ENCODE assay signal across 21 cellular contexts in the genomic region with DNA sequence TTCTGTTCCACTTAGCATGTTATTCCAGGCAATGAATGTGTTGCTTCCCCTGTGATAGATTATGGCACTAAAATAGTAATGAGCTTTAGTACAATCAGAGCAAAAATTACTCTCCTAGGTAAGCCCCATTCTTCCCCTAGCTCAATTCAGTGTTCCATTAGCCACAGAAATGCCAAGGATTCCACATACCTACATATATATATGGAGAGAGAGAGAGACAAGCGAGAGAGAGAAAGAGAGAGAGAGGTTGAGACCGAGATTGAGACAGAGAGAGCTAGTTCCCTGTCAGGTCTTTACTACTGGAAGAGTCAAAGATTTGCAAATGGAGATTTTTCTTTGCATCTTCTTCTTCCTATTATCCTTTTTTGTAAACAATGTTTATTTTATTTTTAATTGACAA. TPM values are rescaled to one million over a fixed set of nuclear protein-coding genes. Genes with fewer than 3 reads are reported as not detected.
"Had no signal": no experiment of that assay in that cellular context is flagged by ENCODE, and none has a peak within 500 bp of the region (broad histone marks: within the 10 kb centered on the region; RNA-seq: fewer than 3 reads in every experiment).

No MANE protein-coding gene starts in this region.

- ATAC-seq: Panc1, PC-3 had no signal

- H3K9me3 ChIP-seq: SK-N-SH had no signal

- H3K27ac ChIP-seq: HL-60, RWPE1 had no signal

- DNase-seq: KBM-7, MV-4-11, NCI-H1048, NCI-H1105, NCI-H1417, NCI-H1436 treated with DMSO at 0.1 percent for 48 hours, NCI-H1694, NCI-H187 treated with DMSO at 0.1 percent for 48 hours, NCI-H2029 treated with DMSO at 0.1 percent for 48 hours, NCI-H2227 treated with DMSO at 0.1 percent for 48 hours, NCI-H524, NCI-H526 treated with DMSO at 0.1 percent for 48 hours, NCI-H748 treated with DMSO at 0.1 percent for 48 hours, PC-3, SHP77, SK-N-SH, SW 1271 had no signal

RNA-seq across cellular contexts. Expression of a gene that starts 8.7 kb away (rescaled TPM):
- total RNA-seq: OCI-LY7 had no signal
